In genomic region chr6:105675715-105676397, GRCh38 we compare ENCODE assay signal across 9 cellular contexts.
DNase-seq lines count a peak whose midpoint lies in the region; ATAC-seq and TF ChIP-seq lines count a peak whose summit lies in the region.
"Had no signal": no experiment of that assay in that cellular context is flagged by ENCODE, and none has a peak within 500 bp of the region (broad histone marks: within the 10 kb centered on the region; RNA-seq: fewer than 3 reads in every experiment).

No MANE protein-coding gene starts in this region.

- no peaks in the 10 kb centered on the region for H3F3A ChIP-seq in PC-3 (ENCODE audit: low read length, unreplicated experiment)

- TF ChIP-seq CTCF in AG10803 (conservative IDR thresholded peaks at IDR 0.05; ENCODE audit: low read length) (no peak), HFF-Myc (IDR thresholded peaks at IDR 0.05; ENCODE audit: low read depth, low read length, missing control alignments) (no peak), PC-3 (conservative IDR thresholded peaks at IDR 0.05; ENCODE audit: low read depth, low read length) (no peak), foreskin fibroblast (IDR thresholded peaks at IDR 0.05; ENCODE audit: low read depth, low read length) (no peak), mesothelial cell of epicardium (IDR thresholded peaks at IDR 0.05; ENCODE audit: unreplicated experiment) (no peak)

- no TSS peak for BruUV-seq in PC-3 (replicated peaks; lab: Mats Ljungman, UMichigan)

- intact Hi-C loops in PC-3 (cut with micrococcal nuclease), result loop anchor here (5.0 kb wide), 2 partner anchors 79 to 244 kb away; no protein-coding TSS in a partner anchor

- no peaks in the 10 kb centered on the region for H3K9me2 ChIP-seq in PC-3 (replicated peaks; ENCODE audit: low read length)

- DNase-seq in AG10803 (ENCODE audit: low read depth) (peak; percentile 93), HFF-Myc (ENCODE audit: extremely low read depth, low read depth) (peak; percentile 82), PC-3 (peak; percentile 89), foreskin fibroblast (peak; percentile 83 to 92), mesothelial cell of epicardium (ENCODE audit: low spot score in 2 of 2, unreplicated experiment in 2 of 2) (no peak), mucosa of gallbladder (ENCODE audit: low spot score) (no peak)
- no peak for DNase-seq in stimulated activated CD4-positive, alpha-beta T cell treated with anti-CD3 and anti-CD28 coated beads, Interleukin-2, amount 100 ng/mL, for 24 hours

- CTCF ChIA-PET in PC-3 (lab: Charles Lee), result no interaction called here

- no peaks in the 10 kb centered on the region; the same call in 1 of the 2 replicates for H3K36me3 ChIP-seq in PC-3 (ENCODE audit: low read depth, low read length)

- no peaks in the 10 kb centered on the region for H3K9me3 ChIP-seq in PC-3 (ENCODE audit: low read length)

- POLR2A ChIA-PET in PC-3 (lab: Charles Lee; ENCODE audit: unreplicated experiment), result no interaction called here

- no peaks in the 10 kb centered on the region for H3K4me1 Mint-ChIP-seq in mesothelial cell of epicardium
- H3K4me1 Mint-ChIP-seq: activated naive CD4-positive, alpha-beta T cell treated with anti-CD3 and anti-CD28 coated beads, Interleukin-2, amount 50 U/mL, for 24 hours had no signal

- peaks cover 25% of the 10 kb centered on the region for H3K9me3 Mint-ChIP-seq in mesothelial cell of epicardium

- H3K27ac ChIP-seq in PC-3 (ENCODE audit: low read length), result peak overlapping the region; percentile 66

- H3K4me1 ChIP-seq in PC-3 (ENCODE audit: insufficient read depth, low read length), result peaks cover 35% of the 10 kb centered on the region

- H3K4me2 ChIP-seq in PC-3 (ENCODE audit: low read length), result peak overlapping the region; percentile 35; the same call in 1 of the 2 replicates

- no peak overlapping the region for H3K4me3 Mint-ChIP-seq in mesothelial cell of epicardium
- H3K4me3 Mint-ChIP-seq: activated naive CD4-positive, alpha-beta T cell treated with anti-CD3 and anti-CD28 coated beads, Interleukin-2, amount 50 U/mL, for 24 hours had no signal

- no peaks in the 10 kb centered on the region for H4K20me1 ChIP-seq in PC-3 (ENCODE audit: low read length)

- no peaks in the 10 kb centered on the region for H3K79me2 ChIP-seq in PC-3 (ENCODE audit: low read length)

- H3K27ac Mint-ChIP-seq in mesothelial cell of epicardium, result no peak overlapping the region
- H3K27ac Mint-ChIP-seq: activated naive CD4-positive, alpha-beta T cell treated with anti-CD3 and anti-CD28 coated beads, Interleukin-2, amount 50 U/mL, for 24 hours had no signal

- H2AFZ ChIP-seq in PC-3 (ENCODE audit: low read length), result peak overlapping the region; percentile 7; the same call in 1 of the 2 replicates

- ATAC-seq in PC-3, result peak; percentile 95
- ATAC-seq in GM18873 (IDR thresholded peaks at IDR 0.05; ENCODE audit: low FRiP score, unreplicated experiment), result no peak

- no peak overlapping the region for H3K9ac ChIP-seq in PC-3 (ENCODE audit: low read length)

- H3K27me3 ChIP-seq in PC-3 (ENCODE audit: low read length), result no peaks in the 10 kb centered on the region

- no peaks in the 10 kb centered on the region for H3K27me3 Mint-ChIP-seq in mesothelial cell of epicardium (ENCODE audit: low read depth)

- H3K36me3 Mint-ChIP-seq in mesothelial cell of epicardium, result no peaks in the 10 kb centered on the region

- H3K4me3 ChIP-seq in AG10803 (ENCODE audit: low read length) (no peak overlapping the region), HFF-Myc (replicated peaks; ENCODE audit: low read depth, low read length) (no peak overlapping the region), PC-3 (ENCODE audit: low read length) (no peak overlapping the region), foreskin fibroblast (ENCODE audit: low read depth in 1 of 2, low read length in 2 of 2) (no peak overlapping the region)

Comparison
In these comparisons a context has a peak if more than half of its experiments do, and no peak if none do; other contexts are left out.
1. DNase-seq: peak in AG10803 (single experiment), HFF-Myc (single experiment), PC-3 (single experiment) and foreskin fibroblast (2 of 2); none in mesothelial cell of epicardium (0 of 2), stimulated activated CD4-positive, alpha-beta T cell treated with anti-CD3 and anti-CD28 coated beads, Interleukin-2, amount 100 ng/mL, for 24 hours (0 of 2) and mucosa of gallbladder (single experiment).